In genomic region chr21:34129971-34130597, GRCh38 we compare ENCODE assay signal across 9 cellular contexts. TPM values are rescaled to one million over a fixed set of nuclear protein-coding genes. Genes with fewer than 3 reads are reported as not detected.
DNase-seq lines count a peak whose midpoint lies in the region; ATAC-seq and TF ChIP-seq lines count a peak whose summit lies in the region.
"Had no signal": no experiment of that assay in that cellular context is flagged by ENCODE, and none has a peak within 500 bp of the region (broad histone marks: within the 10 kb centered on the region; RNA-seq: fewer than 3 reads in every experiment).

No MANE protein-coding gene starts in this region.

- no peaks in the 10 kb centered on the region for H3K36me3 ChIP-seq in fibroblast of lung (ENCODE audit: control insufficient read depth, insufficient read depth, low read length)

- H3K36me3 Mint-ChIP-seq in progenitor cell of endocrine pancreas (ENCODE audit: insufficient read depth) = peaks cover 24% of the 10 kb centered on the region

- no peaks in the 10 kb centered on the region for H3K27me3 Mint-ChIP-seq in progenitor cell of endocrine pancreas

- H3K4me3 Mint-ChIP-seq in progenitor cell of endocrine pancreas (ENCODE audit: low read depth) = no peak overlapping the region

- TF ChIP-seq CTCF in fibroblast of lung (conservative IDR thresholded peaks at IDR 0.05 in 1 of 2, IDR thresholded peaks at IDR 0.05 in 1 of 2; ENCODE audit: low read depth in 1 of 2, low read length in 2 of 2) (no peak), progenitor cell of endocrine pancreas (IDR thresholded peaks at IDR 0.05; ENCODE audit: unreplicated experiment) (no peak)

- peak overlapping the region; percentile 59 for H3K27ac ChIP-seq in fibroblast of lung (ENCODE audit: insufficient read depth, low read length)

- H3K9me3 ChIP-seq in fibroblast of lung (ENCODE audit: control insufficient read depth, insufficient read depth, low read depth, low read length) = no peaks in the 10 kb centered on the region

- H3K27ac Mint-ChIP-seq in progenitor cell of endocrine pancreas = peak overlapping the region; percentile 81

- H3K4me1 Mint-ChIP-seq in progenitor cell of endocrine pancreas (ENCODE audit: low read depth) = peaks cover 24% of the 10 kb centered on the region

- no peak overlapping the region for H3K9ac ChIP-seq in fibroblast of lung (ENCODE audit: insufficient read depth, low read length)

- intact Hi-C loops in posterior vena cava (cut with DNase I) = no loop called here

- peak overlapping the region; percentile 35 for H2AFZ ChIP-seq in fibroblast of lung (ENCODE audit: low read length)

- peaks cover 40% of the 10 kb centered on the region for H3K79me2 ChIP-seq in fibroblast of lung (ENCODE audit: control insufficient read depth, insufficient read depth, low read length)

- peak overlapping the region; percentile 63 for H3K4me2 ChIP-seq in fibroblast of lung (ENCODE audit: extremely low read depth, insufficient read depth, low read length)

- H3K4me3 ChIP-seq in fibroblast of lung (replicated peaks in 1 of 4; ENCODE audit: control extremely low read depth in 1 of 4, insufficient read depth in 1 of 4, low read depth in 3 of 4, low read length in 4 of 4) = peak overlapping the region; percentile 9 to 42 (median 23)

- H3K27me3 ChIP-seq in fibroblast of lung (ENCODE audit: control insufficient read depth, insufficient read depth, low read length) = no peaks in the 10 kb centered on the region

- ATAC-seq in SK-N-SH treated with all-trans-retinoic acid at 6 μM for 48 hours (peak; percentile 8), GM21528 (IDR thresholded peaks at IDR 0.05; ENCODE audit: low FRiP score, unreplicated experiment) (no peak), GM21619 (IDR thresholded peaks at IDR 0.05; ENCODE audit: unreplicated experiment) (no peak)

- H4K20me1 ChIP-seq in fibroblast of lung (ENCODE audit: control insufficient read depth, extremely low read depth, insufficient read depth, low read length) = no peaks in the 10 kb centered on the region

- peak; percentile 70 for DNase-seq in EH (ENCODE audit: low read depth)
- peak; percentile 21 to 47 for DNase-seq in fibroblast of lung (ENCODE audit: low read depth in 2 of 2)
- no peak for DNase-seq in progenitor cell of endocrine pancreas (ENCODE audit: low spot score, unreplicated experiment)
- no peak for DNase-seq in amniotic stem cell (lab: John Stamatoyannopoulos, UW)
- no peak for DNase-seq in posterior vena cava (ENCODE audit: low spot score)
- DNase-seq: MV-4-11 had no signal

- peaks cover 21% of the 10 kb centered on the region for H3K4me1 ChIP-seq in fibroblast of lung (ENCODE audit: control insufficient read depth, extremely low read depth, insufficient read depth, low read length)

- peaks cover 2% of the 10 kb centered on the region for H3K9me3 Mint-ChIP-seq in progenitor cell of endocrine pancreas (ENCODE audit: low read depth)

TF ChIP-seq in SK-N-SH treated with all-trans-retinoic acid at 6 μM for 48 hours, 23 proteins besides CTCF, POLR2A, EP300 and RAD21:
- TF ChIP-seq ZFP30 (CRISPR knock-in tag; IDR thresholded peaks at IDR 0.05) = no peak
- TF ChIP-seq CSRNP3 (CRISPR knock-in tag; IDR thresholded peaks at IDR 0.05) = no peak
- TF ChIP-seq BACH2 (CRISPR knock-in tag; IDR thresholded peaks at IDR 0.05; ENCODE audit: borderline replicate concordance) = no peak
- TF ChIP-seq PATZ1 (CRISPR knock-in tag; IDR thresholded peaks at IDR 0.05; ENCODE audit: borderline replicate concordance) = no peak
- TF ChIP-seq GLIS3 (CRISPR knock-in tag; IDR thresholded peaks at IDR 0.05) = no peak
- TF ChIP-seq ZFP3 (CRISPR knock-in tag; IDR thresholded peaks at IDR 0.05) = no peak
- no peak for TF ChIP-seq ZNF565 (CRISPR knock-in tag; conservative IDR thresholded peaks at IDR 0.05; ENCODE audit: low read depth)
- TF ChIP-seq ZC3H10 (CRISPR knock-in tag; IDR thresholded peaks at IDR 0.05) = no peak
- TF ChIP-seq POU6F1 (CRISPR knock-in tag; IDR thresholded peaks at IDR 0.05; ENCODE audit: borderline replicate concordance, low read depth) = no peak
- no peak for TF ChIP-seq CSDC2 (CRISPR knock-in tag; IDR thresholded peaks at IDR 0.05)
- TF ChIP-seq PPARA (CRISPR knock-in tag; IDR thresholded peaks at IDR 0.05; ENCODE audit: borderline replicate concordance) = no peak
- no peak for TF ChIP-seq OSR1 (CRISPR knock-in tag; IDR thresholded peaks at IDR 0.05)
- no peak for TF ChIP-seq ZNF70 (CRISPR knock-in tag; IDR thresholded peaks at IDR 0.05)
- no peak for TF ChIP-seq RARB (CRISPR knock-in tag; IDR thresholded peaks at IDR 0.05)
- no peak for TF ChIP-seq TCF4 (CRISPR knock-in tag; IDR thresholded peaks at IDR 0.05; ENCODE audit: borderline replicate concordance)
- TF ChIP-seq CREB5 (CRISPR knock-in tag; IDR thresholded peaks at IDR 0.05; ENCODE audit: low read depth) = no peak
- TF ChIP-seq ARNTL (CRISPR knock-in tag; IDR thresholded peaks at IDR 0.05; ENCODE audit: borderline replicate concordance, low read depth) = no peak
- TF ChIP-seq TOX (CRISPR knock-in tag; IDR thresholded peaks at IDR 0.05; ENCODE audit: borderline replicate concordance) = no peak

RNA-seq across cellular contexts. Expression of gene MRPS6, which starts 56.7 kb away (rescaled TPM):
- total RNA-seq in fibroblast of lung (19.3 and 20.0 TPM in 2 replicates), progenitor cell of endocrine pancreas (76.7 and 78.8 TPM in 2 replicates), posterior vena cava (10 to 100 TPM; 45.8 to 64.0 TPM)
- 45.6 and 58.7 TPM in 2 replicates for polyA plus RNA-seq in fibroblast of lung
- polyA plus RNA-seq in fibroblast of lung (2012) = 56.6 and 75.7 TPM in 2 replicates
- 3.8 and 6.4 TPM in 2 replicates for polyA minus RNA-seq in fibroblast of lung (ENCODE audit: low replicate concordance)

RNA-seq across cellular contexts. Expression of gene SLC5A3, which starts 56.7 kb away (rescaled TPM):
- total RNA-seq in fibroblast of lung (28.6 and 35.7 TPM in 2 replicates), progenitor cell of endocrine pancreas (22.7 and 23.3 TPM in 2 replicates), posterior vena cava (10 to 100 TPM; 10.9 to 16.4 TPM)
- 4.9 and 6.2 TPM in 2 replicates for polyA plus RNA-seq in fibroblast of lung
- polyA plus RNA-seq in fibroblast of lung (2012) = 3.6 and 5.2 TPM in 2 replicates
- 6.7 and 9.6 TPM in 2 replicates for polyA minus RNA-seq in fibroblast of lung (ENCODE audit: low replicate concordance)

Comparison
In these comparisons a context has a peak if more than half of its experiments do, and no peak if none do; other contexts are left out.
1. DNase-seq: peak in EH (single experiment) and fibroblast of lung (2 of 2); none in progenitor cell of endocrine pancreas (single experiment), amniotic stem cell (single experiment) and posterior vena cava (single experiment).